Comparison of ENCODE assay signal across 1 cellular context in genomic region chr14:65102441-65103149, GRCh38.
TF ChIP-seq lines count a peak whose summit lies in the region.

Gene MAX (minus strand): TSS chr14:65102517. CDS start chr14:65102339, 178 bp downstream.

TF ChIP-seq in neural cell, 6 proteins besides CTCF, POLR2A, EP300 and RAD21 (continued from another document):
- TF ChIP-seq REST (IDR thresholded peaks at IDR 0.05; ENCODE audit: borderline replicate concordance) (peak; percentile 27), EZH2 (IDR thresholded peaks at IDR 0.05; ENCODE audit: borderline replicate concordance, insufficient read depth, low read length, poor library complexity, severe bottlenecking) (no peak), MXI1 (conservative IDR thresholded peaks at IDR 0.05; ENCODE audit: poor library complexity, severe bottlenecking) (peak; percentile 99)
